8 cellular contexts compared by ENCODE assay signal in genomic region chr18:12948055-12948804, GRCh38. TPM values are rescaled to one million over a fixed set of nuclear protein-coding genes. Genes with fewer than 3 reads are reported as not detected.
DNase-seq lines count a peak whose midpoint lies in the region; ATAC-seq and TF ChIP-seq lines count a peak whose summit lies in the region.

No MANE protein-coding gene starts in this region.

- 0 out of 2 replicates have a peak, but pooled peaks cover 4% of the 10 kb centered on the region for H4K20me1 ChIP-seq in DOHH2 (ENCODE audit: control insufficient read depth, insufficient read depth, low read depth, low read length)
- no peaks in the 10 kb centered on the region for H4K20me1 ChIP-seq in KMS-11 (ENCODE audit: insufficient read depth)

- H3K4me3 Mint-ChIP-seq in activated T-helper 17 cell treated with anti-CD3 and anti-CD28 coated beads, Interleukin-2, amount 50 U/mL, for 72 hours, result peak overlapping the region; percentile 94
- H3K4me3 Mint-ChIP-seq in natural killer cell, result peak overlapping the region; percentile 97
- H3K4me3 Mint-ChIP-seq in stimulated activated naive B cell treated with anti-CD40 and anti-IgM and Interleukin-4, amounts not matched to agents 10 μg/mL and 1 μg/mL and 100 μg/mL, for 72 hours, result peak overlapping the region; percentile 89 to 94

- intact Hi-C loops in natural killer cell (cut with micrococcal nuclease), result loop anchor here (1.0 to 5.0 kb wide), 4 partner anchors 44 to 779 kb away; partner anchors contain the start of genes AFG3L2, FAM210A, PTPN2 and RNMT

- H3K4me1 Mint-ChIP-seq in activated T-helper 17 cell treated with anti-CD3 and anti-CD28 coated beads, Interleukin-2, amount 50 U/mL, for 72 hours, result peaks cover 29% of the 10 kb centered on the region
- H3K4me1 Mint-ChIP-seq in natural killer cell, result peaks cover 11 to 16% of the 10 kb centered on the region in 2 donors
- peaks cover 24 to 48% of the 10 kb centered on the region in 2 donors for H3K4me1 Mint-ChIP-seq in stimulated activated naive B cell treated with anti-CD40 and anti-IgM and Interleukin-4, amounts not matched to agents 10 μg/mL and 1 μg/mL and 100 μg/mL, for 72 hours

- H3K27ac ChIP-seq in DOHH2 (ENCODE audit: low read depth, low read length), result peak overlapping the region; percentile 95
- H3K27ac ChIP-seq in KMS-11, result peak overlapping the region; percentile 98

- H3K79me2 ChIP-seq in DOHH2 (ENCODE audit: control insufficient read depth, low read length) (peaks cover 65% of the 10 kb centered on the region), KMS-11 (ENCODE audit: insufficient read depth, low read depth) (peaks cover 55% of the 10 kb centered on the region)

- ATAC-seq in GM21786 (IDR thresholded peaks at IDR 0.05; ENCODE audit: unreplicated experiment) (peak; percentile 64), natural killer cell (peak; percentile 77 to 90 (median 81))
- peak; percentile 83 for ATAC-seq in activated T-helper 17 cell treated with anti-CD3 and anti-CD28 coated beads, Interleukin-2, amount 50 U/mL, for 72 hours (replicated peaks)
- peak; percentile 75 to 82 for ATAC-seq in stimulated activated naive B cell treated with anti-CD40 and anti-IgM and Interleukin-4, amounts not matched to agents 10 μg/mL and 1 μg/mL and 100 μg/mL, for 72 hours (replicated peaks)

- H3K4me1 ChIP-seq in DOHH2 (ENCODE audit: control insufficient read depth, low read length) (peaks cover 39% of the 10 kb centered on the region), KMS-11 (ENCODE audit: low read depth, poor library complexity, severe bottlenecking) (peaks cover 46% of the 10 kb centered on the region)

- H3F3A ChIP-seq in DOHH2 (ENCODE audit: control insufficient read depth, insufficient read depth), result peaks cover 5% of the 10 kb centered on the region

- DNase-seq in RPMI7951 (ENCODE audit: low read depth), result peak; percentile 89
- peak; percentile 82 for DNase-seq in fibroblast of peridontal ligament (ENCODE audit: extremely low read depth)
- peak; percentile 96 for DNase-seq in natural killer cell
- DNase-seq in stimulated activated naive B cell treated with anti-CD40 and anti-IgM and Interleukin-4, amounts not matched to agents 10 μg/mL and 1 μg/mL and 100 μg/mL, for 72 hours, result peak; percentile 89

- H3K27me3 Mint-ChIP-seq in activated T-helper 17 cell treated with anti-CD3 and anti-CD28 coated beads, Interleukin-2, amount 50 U/mL, for 72 hours, result no peaks in the 10 kb centered on the region
- H3K27me3 Mint-ChIP-seq in natural killer cell (ENCODE audit: low read depth in 2 of 2), result no peaks in the 10 kb centered on the region
- H3K27me3 Mint-ChIP-seq in stimulated activated naive B cell treated with anti-CD40 and anti-IgM and Interleukin-4, amounts not matched to agents 10 μg/mL and 1 μg/mL and 100 μg/mL, for 72 hours, result no peaks in the 10 kb centered on the region

- no peaks in the 10 kb centered on the region for H3K9me3 Mint-ChIP-seq in activated T-helper 17 cell treated with anti-CD3 and anti-CD28 coated beads, Interleukin-2, amount 50 U/mL, for 72 hours
- H3K9me3 Mint-ChIP-seq in natural killer cell, result no peaks in the 10 kb centered on the region
- no peaks in the 10 kb centered on the region for H3K9me3 Mint-ChIP-seq in stimulated activated naive B cell treated with anti-CD40 and anti-IgM and Interleukin-4, amounts not matched to agents 10 μg/mL and 1 μg/mL and 100 μg/mL, for 72 hours

- H3K9me3 ChIP-seq in DOHH2 (ENCODE audit: control insufficient read depth, insufficient read depth, low read length), result no peaks in the 10 kb centered on the region

- H3K27ac Mint-ChIP-seq in activated T-helper 17 cell treated with anti-CD3 and anti-CD28 coated beads, Interleukin-2, amount 50 U/mL, for 72 hours, result peak overlapping the region; percentile 93
- peak overlapping the region; percentile 90 to 92 for H3K27ac Mint-ChIP-seq in natural killer cell
- peak overlapping the region; percentile 98 for H3K27ac Mint-ChIP-seq in stimulated activated naive B cell treated with anti-CD40 and anti-IgM and Interleukin-4, amounts not matched to agents 10 μg/mL and 1 μg/mL and 100 μg/mL, for 72 hours

- H3K9ac ChIP-seq in KMS-11, result peak overlapping the region; percentile 85

- no peak for TF ChIP-seq CTCF in DOHH2 (IDR thresholded peaks at IDR 0.05; ENCODE audit: low read depth, low read length, poor library complexity, severe bottlenecking)
- no peak for TF ChIP-seq CTCF in KMS-11 (conservative IDR thresholded peaks at IDR 0.05; ENCODE audit: low read depth, low read length)
- no peak for TF ChIP-seq CTCF in natural killer cell (IDR thresholded peaks at IDR 0.05)

- no peaks in the 10 kb centered on the region for H3K9me2 ChIP-seq in DOHH2 (replicated peaks; ENCODE audit: control insufficient read depth, low read length)

- H3K4me2 ChIP-seq in DOHH2 (ENCODE audit: low read length), result peak overlapping the region; percentile 98
- H3K4me2 ChIP-seq in KMS-11, result peak overlapping the region; percentile 31; the same call in 1 of the 2 replicates

- no peaks in the 10 kb centered on the region for H3K27me3 ChIP-seq in DOHH2 (ENCODE audit: control insufficient read depth, low read length)
- no peaks in the 10 kb centered on the region for H3K27me3 ChIP-seq in KMS-11 (ENCODE audit: insufficient read depth, low read depth)

- H3K36me3 ChIP-seq in DOHH2 (ENCODE audit: control insufficient read depth, low read length), result peaks cover 46% of the 10 kb centered on the region
- no peaks in the 10 kb centered on the region for H3K36me3 ChIP-seq in KMS-11 (ENCODE audit: insufficient read depth)

- peak overlapping the region; percentile 81 for H2AFZ ChIP-seq in KMS-11 (ENCODE audit: low read depth)

- peaks cover 49% of the 10 kb centered on the region for H3K36me3 Mint-ChIP-seq in activated T-helper 17 cell treated with anti-CD3 and anti-CD28 coated beads, Interleukin-2, amount 50 U/mL, for 72 hours (ENCODE audit: low read depth)
- no peaks in the 10 kb centered on the region for H3K36me3 Mint-ChIP-seq in natural killer cell
- peaks cover 17 to 20% of the 10 kb centered on the region in 2 donors for H3K36me3 Mint-ChIP-seq in stimulated activated naive B cell treated with anti-CD40 and anti-IgM and Interleukin-4, amounts not matched to agents 10 μg/mL and 1 μg/mL and 100 μg/mL, for 72 hours

- H3K4me3 ChIP-seq in DOHH2 (ENCODE audit: low read length) (peak overlapping the region; percentile 95), KMS-11 (IDR thresholded peaks at IDR 0.05; ENCODE audit: insufficient read depth, low read depth, low read length) (peak overlapping the region; percentile 10)

RNA-seq across cellular contexts. Expression of gene SEH1L, which starts 0.4 kb away (rescaled TPM):
- total RNA-seq in RPMI7951 (2014; rRNA removed; shearing (Covaris generic)), result 22.0 and 27.8 TPM in 2 replicates
- 100 to 1,000 TPM in 1 of 2 donors, 10 to 100 TPM in 1; 72.1 to 120 TPM for total RNA-seq in activated T-helper 17 cell treated with anti-CD3 and anti-CD28 coated beads, Interleukin-2, amount 50 U/mL, for 72 hours
- 10 to 100 TPM; 24.5 to 28.4 (median 26.5) TPM for total RNA-seq in natural killer cell

RNA-seq across cellular contexts. Expression of gene CEP192, which starts 42.9 kb away (rescaled TPM):
- total RNA-seq in RPMI7951 (2014; rRNA removed; shearing (Covaris generic)), result 28.1 and 32.2 TPM in 2 replicates
- total RNA-seq in activated T-helper 17 cell treated with anti-CD3 and anti-CD28 coated beads, Interleukin-2, amount 50 U/mL, for 72 hours, result 10 to 100 TPM; 35.3 to 62.0 TPM
- total RNA-seq in natural killer cell, result 10 to 100 TPM; 41.3 to 47.9 (median 43.4) TPM

Comparison
In these comparisons a context has a peak if more than half of its experiments do, and no peak if none do; other contexts are left out.
1. Peak in every context shown above with its lines: DNase-seq, ATAC-seq, H3K4me3 ChIP-seq and H3K27ac ChIP-seq.